Comparison of ENCODE assay signal across 9 cellular contexts in the genomic region with DNA sequence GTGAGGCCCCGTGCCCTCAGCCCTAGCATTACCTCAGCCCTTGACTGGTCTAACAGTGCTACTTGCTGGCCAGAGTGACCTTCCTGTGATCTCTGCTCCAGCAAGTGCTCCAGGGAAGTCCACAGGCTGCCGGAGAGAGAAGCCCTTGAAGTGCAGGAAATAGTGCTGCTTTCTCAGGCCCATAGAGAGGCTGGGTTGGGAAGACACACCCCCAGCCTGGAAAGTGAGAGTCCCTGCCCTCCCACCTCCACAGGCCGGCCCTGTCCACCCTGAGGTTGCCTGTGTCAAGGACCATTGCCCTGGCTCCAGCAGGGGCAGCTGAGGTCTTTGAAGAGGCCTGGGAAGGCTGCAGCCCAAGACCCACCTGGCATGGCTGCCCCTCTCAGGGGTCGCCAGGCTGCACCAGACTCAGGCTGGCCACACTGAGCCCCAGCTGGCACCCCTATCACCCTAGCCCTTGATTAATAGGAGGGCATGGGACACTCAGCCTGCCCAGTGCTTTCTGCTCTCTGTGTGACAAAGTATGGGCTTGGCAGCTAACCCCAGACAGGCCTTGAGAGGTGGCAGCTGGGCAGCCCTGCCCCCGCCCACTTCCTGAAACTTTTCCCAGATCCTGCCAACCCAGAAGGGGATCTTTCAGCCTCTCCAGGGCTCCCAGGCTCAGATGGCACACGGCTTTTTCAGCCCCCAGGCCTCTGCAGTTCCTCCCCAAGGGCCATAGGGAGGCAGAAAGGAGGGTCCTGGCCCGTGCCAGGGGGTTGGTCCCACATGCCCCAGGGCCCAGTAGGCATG. TPM values are rescaled to one million over a fixed set of nuclear protein-coding genes. Genes with fewer than 3 reads are reported as not detected.
A peak's percentile ranks its signal among the peaks of the same experiment; 100 is the strongest.
DNase-seq lines count a peak whose midpoint lies in the region; ATAC-seq and TF ChIP-seq lines count a peak whose summit lies in the region.
"Had no signal": no experiment of that assay in that cellular context is flagged by ENCODE, and none has a peak within 500 bp of the region (broad histone marks: within the 10 kb centered on the region; RNA-seq: fewer than 3 reads in every experiment).

No MANE protein-coding gene starts in this region.

- H3K27ac ChIP-seq in muscle layer of colon (ENCODE audit: low read depth, low read length) = peak overlapping the region; percentile 35
- H3K27ac ChIP-seq in uterus = peak overlapping the region; percentile 77 to 82

- TF ChIP-seq POLR2A in uterus (IDR thresholded peaks at IDR 0.05) = no peak

- peaks cover 3% of the 10 kb centered on the region for H3K4me1 Mint-ChIP-seq in activated CD4-positive, alpha-beta T cell treated with anti-CD3 and anti-CD28 coated beads, Interleukin-2, amount 10 ng/mL, durations not matched to agents 24 days and 14 days

- no peaks in the 10 kb centered on the region for H3K9me3 Mint-ChIP-seq in activated CD4-positive, alpha-beta T cell treated with anti-CD3 and anti-CD28 coated beads, Interleukin-2, amount 10 ng/mL, durations not matched to agents 24 days and 14 days

- no peaks in the 10 kb centered on the region for H3K36me3 ChIP-seq in endocrine pancreas (ENCODE audit: control insufficient read depth, insufficient read depth, low read length)
- no peaks in the 10 kb centered on the region for H3K36me3 ChIP-seq in muscle layer of colon (ENCODE audit: insufficient read depth, low read length)
- no peaks in the 10 kb centered on the region for H3K36me3 ChIP-seq in uterus

- peak overlapping the region; percentile 1 for H3K27ac Mint-ChIP-seq in activated CD4-positive, alpha-beta T cell treated with anti-CD3 and anti-CD28 coated beads, Interleukin-2, amount 10 ng/mL, durations not matched to agents 24 days and 14 days

- H3K27me3 ChIP-seq in endocrine pancreas (ENCODE audit: control insufficient read depth, insufficient read depth, low read length) (no peaks in the 10 kb centered on the region), muscle layer of colon (ENCODE audit: control insufficient read depth in 1 of 2, insufficient read depth in 2 of 2, low read length in 2 of 2) (no peaks in the 10 kb centered on the region), uterus (no peaks in the 10 kb centered on the region)

- DNase-seq in activated CD4-positive, alpha-beta T cell treated with anti-CD3 and anti-CD28 coated beads, Interleukin-2, amount 10 ng/mL, durations not matched to agents 24 days and 14 days = no peak
- no peak for DNase-seq in activated CD4-positive, alpha-beta T cell treated with anti-CD3 and anti-CD28 coated beads for 48 hours
- DNase-seq in uterus (peak in 1 of 2 donors; percentile 57), inferior parietal cortex (ENCODE audit: extremely low spot score) (no peak), GM10266 (ENCODE audit: extremely low spot score) (no peak)
- DNase-seq: NCI-H1048 had no signal

- TF ChIP-seq CTCF in uterus (IDR thresholded peaks at IDR 0.05) (no peak), GM10266 (IDR thresholded peaks at IDR 0.05; ENCODE audit: control insufficient read depth, insufficient read depth, low read depth, missing control alignments) (no peak)

- H3K4me3 ChIP-seq in endocrine pancreas (ENCODE audit: control insufficient read depth, insufficient read depth, low read length) = no peak overlapping the region
- H3K4me3 ChIP-seq in muscle layer of colon (ENCODE audit: low read depth in 1 of 2, low read length in 2 of 2) = no peak overlapping the region
- no peak overlapping the region for H3K4me3 ChIP-seq in uterus

- no peaks in the 10 kb centered on the region for H3K9me3 ChIP-seq in endocrine pancreas (ENCODE audit: control insufficient read depth, low read length)
- no peaks in the 10 kb centered on the region for H3K9me3 ChIP-seq in muscle layer of colon (ENCODE audit: low read length)
- H3K9me3 ChIP-seq in uterus = no peaks in the 10 kb centered on the region

- intact Hi-C loops in activated CD4-positive, alpha-beta T cell treated with anti-CD3 and anti-CD28 coated beads, Interleukin-2, amount 10 ng/mL, durations not matched to agents 24 days and 14 days (cut with micrococcal nuclease) = no loop called here
- intact Hi-C loops in uterus (cut with DNase I; ENCODE audit: low total_unique reads) = no loop called here

- H3K9ac ChIP-seq in endocrine pancreas (ENCODE audit: control insufficient read depth, insufficient read depth, low read length) (peak overlapping the region; percentile 27), muscle layer of colon (ENCODE audit: low read length) (peak overlapping the region; percentile 11)

- H3K4me3 Mint-ChIP-seq in activated CD4-positive, alpha-beta T cell treated with anti-CD3 and anti-CD28 coated beads, Interleukin-2, amount 10 ng/mL, durations not matched to agents 24 days and 14 days = no peak overlapping the region

- no peaks in the 10 kb centered on the region for H3K27me3 Mint-ChIP-seq in activated CD4-positive, alpha-beta T cell treated with anti-CD3 and anti-CD28 coated beads, Interleukin-2, amount 10 ng/mL, durations not matched to agents 24 days and 14 days

- no peaks in the 10 kb centered on the region for H3K4me1 ChIP-seq in endocrine pancreas (ENCODE audit: control insufficient read depth, insufficient read depth, low read length)
- peaks cover 82% of the 10 kb centered on the region for H3K4me1 ChIP-seq in muscle layer of colon (ENCODE audit: insufficient read depth, low read length)
- peaks cover 38 to 46% of the 10 kb centered on the region in 2 donors for H3K4me1 ChIP-seq in uterus

- peaks cover 4% of the 10 kb centered on the region for H3K36me3 Mint-ChIP-seq in activated CD4-positive, alpha-beta T cell treated with anti-CD3 and anti-CD28 coated beads, Interleukin-2, amount 10 ng/mL, durations not matched to agents 24 days and 14 days (ENCODE audit: low read depth)

- no peak for ATAC-seq in GM21529 (IDR thresholded peaks at IDR 0.05; ENCODE audit: unreplicated experiment)

RNA-seq across cellular contexts. Expression of a gene that starts 21.7 kb away (rescaled TPM):
- total RNA-seq in activated CD4-positive, alpha-beta T cell treated with anti-CD3 and anti-CD28 coated beads, Interleukin-2, amount 10 ng/mL, durations not matched to agents 24 days and 14 days = 30.9 and 31.8 TPM in 2 replicates
- total RNA-seq in uterus = 100 to 1,000 TPM in 2 of 4 donors, 10 to 100 TPM in 2; 67.4 to 243 (median 100) TPM

RNA-seq across cellular contexts. Expression of a gene that starts 24.1 kb away (rescaled TPM):
- not detected in 2 replicates for total RNA-seq in activated CD4-positive, alpha-beta T cell treated with anti-CD3 and anti-CD28 coated beads, Interleukin-2, amount 10 ng/mL, durations not matched to agents 24 days and 14 days
- not detected for total RNA-seq in uterus

RNA-seq across cellular contexts. Expression of a gene that starts 28.3 kb away (rescaled TPM):
- 3.5 and 5.2 TPM in 2 replicates for total RNA-seq in activated CD4-positive, alpha-beta T cell treated with anti-CD3 and anti-CD28 coated beads, Interleukin-2, amount 10 ng/mL, durations not matched to agents 24 days and 14 days
- 10 to 100 TPM in 2 of 4 donors, 1 to 10 TPM in 2; 1.2 to 82.1 (median 9.7) TPM for total RNA-seq in uterus

RNA-seq across cellular contexts. Expression of a gene that starts 43.0 kb away (rescaled TPM):
- 0.54 and 0.85 TPM in 2 replicates for total RNA-seq in activated CD4-positive, alpha-beta T cell treated with anti-CD3 and anti-CD28 coated beads, Interleukin-2, amount 10 ng/mL, durations not matched to agents 24 days and 14 days
- total RNA-seq in uterus = 10 to 100 TPM; 14.7 to 30.6 (median 25.6) TPM
